In genomic region chr6:84074988-84075781, GRCh38 we compare ENCODE assay signal across 14 cellular contexts. TPM values are rescaled to one million over a fixed set of nuclear protein-coding genes. Genes with fewer than 3 reads are reported as not detected.
DNase-seq lines count a peak whose midpoint lies in the region; ATAC-seq, FAIRE-seq and TF ChIP-seq lines count a peak whose summit lies in the region.
"Had no signal": no experiment of that assay in that cellular context is flagged by ENCODE, and none has a peak within 500 bp of the region (broad histone marks: within the 10 kb centered on the region; RNA-seq: fewer than 3 reads in every experiment).

No MANE protein-coding gene starts in this region.

- H3K4me1 ChIP-seq in GM23248 (ENCODE audit: insufficient read depth) (no peaks in the 10 kb centered on the region), endothelial cell of umbilical vein (ENCODE audit: control insufficient read depth, extremely low read depth, insufficient read depth, low read length) (peaks cover 5% of the 10 kb centered on the region), spleen (no peaks in the 10 kb centered on the region), gastrocnemius medialis (no peaks in the 10 kb centered on the region)

- no peaks in the 10 kb centered on the region for H4K20me1 ChIP-seq in GM23248 (ENCODE audit: insufficient read depth)
- H4K20me1 ChIP-seq in endothelial cell of umbilical vein (replicated peaks; ENCODE audit: control insufficient read depth, extremely low read depth, insufficient read depth, low read length) = no peaks in the 10 kb centered on the region
- no peaks in the 10 kb centered on the region for H4K20me1 ChIP-seq in neural cell (ENCODE audit: insufficient read depth)

- H3K9me3 Mint-ChIP-seq in Calu3 (ENCODE audit: low read depth, unreplicated experiment) = no peaks in the 10 kb centered on the region
- H3K9me3 Mint-ChIP-seq: stimulated activated naive CD8-positive, alpha-beta T cell treated with anti-CD3 and anti-CD28 coated beads, Interleukin-15, Interleukin-2, amounts not matched to agents 100 ng/mL and 50 ng/mL, for 24 hours had no signal

- H3K79me2 ChIP-seq in GM23248 (ENCODE audit: insufficient read depth) (no peaks in the 10 kb centered on the region), endothelial cell of umbilical vein (ENCODE audit: control insufficient read depth, insufficient read depth, low read length) (no peaks in the 10 kb centered on the region), neural cell (replicated peaks; ENCODE audit: insufficient read depth, low read length) (no peaks in the 10 kb centered on the region)

- CTCF ChIA-PET in endothelial cell of umbilical vein (lab: Charles Lee) = no interaction called here
- CTCF ChIA-PET in Calu3 (lab: Charles Lee) = no interaction called here

- dilution Hi-C loops in endothelial cell of umbilical vein (cut with MboI; ENCODE audit: extremely low pct_ligation_motif_present, low sequenced_read_pairs) = no loop called here

- no peaks in the 10 kb centered on the region for H3K27me3 Mint-ChIP-seq in Calu3 (ENCODE audit: unreplicated experiment)
- H3K27me3 Mint-ChIP-seq: dendritic cell treated with granulocyte-macrophage colony-stimulating factor and Interleukin-4, amounts not matched to agents 40 ng/mL and 50 ng/mL, for 4 days had no signal

- H3K4me2 ChIP-seq in GM23248 (ENCODE audit: unreplicated experiment) = no peak overlapping the region
- H3K4me2 ChIP-seq in endothelial cell of umbilical vein (ENCODE audit: insufficient read depth, low read length) = no peak overlapping the region
- no peak overlapping the region for H3K4me2 ChIP-seq in neural cell (ENCODE audit: low read length)

- BruUV-seq in endothelial cell of umbilical vein (replicated peaks; lab: Mats Ljungman, UMichigan) (no TSS peak), Calu3 (replicated peaks; lab: Mats Ljungman, UMichigan) (no TSS peak)

- H3K27ac ChIP-seq in GM23248 = no peak overlapping the region
- H3K27ac ChIP-seq in endothelial cell of umbilical vein (ENCODE audit: insufficient read depth, low read depth, low read length) = no peak overlapping the region
- peak overlapping the region; percentile 32 for H3K27ac ChIP-seq in neural cell (ENCODE audit: low read length)
- no peak overlapping the region for H3K27ac ChIP-seq in spleen
- H3K27ac ChIP-seq in dorsolateral prefrontal cortex = no peak overlapping the region
- H3K27ac ChIP-seq in gastrocnemius medialis = no peak overlapping the region

- H3K4me3 ChIP-seq in GM23248 (no peak overlapping the region), endothelial cell of umbilical vein (replicated peaks in 1 of 3; ENCODE audit: insufficient read depth in 1 of 3, low read depth in 1 of 3, low read length in 3 of 3) (no peak overlapping the region), neural cell (ENCODE audit: low read length) (no peak overlapping the region), spleen (no peak overlapping the region), dorsolateral prefrontal cortex (no peak overlapping the region), gastrocnemius medialis (no peak overlapping the region)

- no peak overlapping the region for H3K27ac Mint-ChIP-seq in Calu3 (ENCODE audit: unreplicated experiment)
- H3K27ac Mint-ChIP-seq: dendritic cell treated with granulocyte-macrophage colony-stimulating factor and Interleukin-4, amounts not matched to agents 40 ng/mL and 50 ng/mL, for 4 days; stimulated activated naive CD8-positive, alpha-beta T cell treated with anti-CD3 and anti-CD28 coated beads, Interleukin-15, Interleukin-2, amounts not matched to agents 100 ng/mL and 50 ng/mL, for 24 hours had no signal

- peak; percentile 82 for FAIRE-seq in endothelial cell of umbilical vein (lab: Jason Lieb, UNC)

- H3K9me1 ChIP-seq in endothelial cell of umbilical vein (replicated peaks; ENCODE audit: control insufficient read depth, extremely low read depth, insufficient read depth, low read length) = no peaks in the 10 kb centered on the region

- TF ChIP-seq CTCF in endothelial cell of umbilical vein (IDR thresholded peaks at IDR 0.05; ENCODE audit: extremely low read depth in 1 of 2, insufficient read depth in 1 of 2, low read depth in 1 of 2, low read length in 2 of 2) (no peak), neural cell (IDR thresholded peaks at IDR 0.05; ENCODE audit: poor library complexity, severe bottlenecking) (no peak), spleen (IDR thresholded peaks at IDR 0.05 in 8 of 11, conservative IDR thresholded peaks at IDR 0.05 in 3 of 11) (no peak), dorsolateral prefrontal cortex (IDR thresholded peaks at IDR 0.05 in 54 of 56, conservative IDR thresholded peaks at IDR 0.05 in 2 of 56; ENCODE audit: low read depth in 1 of 56, partially characterized antibody in 56 of 56) (no peak), gastrocnemius medialis (IDR thresholded peaks at IDR 0.05 in 4 of 5, conservative IDR thresholded peaks at IDR 0.05 in 1 of 5) (no peak), Calu3 (IDR thresholded peaks at IDR 0.05; ENCODE audit: unreplicated experiment) (no peak)

- H3K9me2 ChIP-seq in GM23248 (ENCODE audit: insufficient read depth) (no peaks in the 10 kb centered on the region), neural cell (ENCODE audit: insufficient read depth, low read length) (no peaks in the 10 kb centered on the region)

- H3K36me3 ChIP-seq in GM23248 (ENCODE audit: low read depth) (no peaks in the 10 kb centered on the region), endothelial cell of umbilical vein (ENCODE audit: control insufficient read depth in 2 of 2, extremely low read depth in 1 of 2, insufficient read depth in 2 of 2, low read length in 2 of 2) (no peaks in the 10 kb centered on the region), neural cell (ENCODE audit: insufficient read depth, low read length) (no peaks in the 10 kb centered on the region), spleen (no peaks in the 10 kb centered on the region), gastrocnemius medialis (no peaks in the 10 kb centered on the region)

- POLR2A ChIA-PET in endothelial cell of umbilical vein (lab: Charles Lee) = no interaction called here

- peak overlapping the region; percentile 48 for H2AFZ ChIP-seq in GM23248
- H2AFZ ChIP-seq in endothelial cell of umbilical vein (ENCODE audit: low read depth, low read length) = peak overlapping the region; percentile 48
- no peak overlapping the region for H2AFZ ChIP-seq in neural cell (ENCODE audit: low read depth, low read length)

- H3K36me3 Mint-ChIP-seq in Calu3 (ENCODE audit: insufficient read depth, unreplicated experiment) = no peaks in the 10 kb centered on the region

- H3F3A ChIP-seq in GM23248 (ENCODE audit: insufficient read depth) = no peaks in the 10 kb centered on the region
- no peaks in the 10 kb centered on the region for H3F3A ChIP-seq in neural cell (ENCODE audit: insufficient read depth, low read length, poor library complexity, severe bottlenecking)

- intact Hi-C loops in endothelial cell of umbilical vein (cut with micrococcal nuclease) = no loop called here
- intact Hi-C loops in spleen (cut with DNase I; ENCODE audit: low total_unique reads) = no loop called here
- intact Hi-C loops in dorsolateral prefrontal cortex (cut with DNase I) = no loop called here
- intact Hi-C loops in gastrocnemius medialis (cut with DNase I; ENCODE audit: low total_unique reads) = no loop called here
- intact Hi-C loops in Calu3 (cut with micrococcal nuclease; ENCODE audit: unreplicated experiment) = no loop called here

- no peak overlapping the region for H3K9ac ChIP-seq in GM23248
- no peak overlapping the region for H3K9ac ChIP-seq in endothelial cell of umbilical vein (replicated peaks; ENCODE audit: extremely low read depth, insufficient read depth, low read length)
- H3K9ac ChIP-seq in neural cell (ENCODE audit: low read length) = no peak overlapping the region

- WGBS in GM23248 (ENCODE audit: low coverage in 1 of 2, low lambda C conversion rate in 2 of 2, missing lambda C conversion rate in 2 of 2), 2 experiments = 40% methylated on average over 6 of the region's 6 CpGs
- 55 to 70% (median 63%) methylated on average over 6 of the region's 6 CpGs for WGBS in spleen, 5 donors

- no peaks in the 10 kb centered on the region for H3K4me1 Mint-ChIP-seq in Calu3 (ENCODE audit: low read depth, unreplicated experiment)

- H3K27me3 ChIP-seq in GM23248 (replicated peaks; ENCODE audit: insufficient read depth) = no peaks in the 10 kb centered on the region
- H3K27me3 ChIP-seq in endothelial cell of umbilical vein (ENCODE audit: control insufficient read depth in 2 of 2, insufficient read depth in 2 of 2, low read length in 2 of 2) = no peaks in the 10 kb centered on the region
- no peaks in the 10 kb centered on the region for H3K27me3 ChIP-seq in neural cell (ENCODE audit: insufficient read depth, low read depth, low read length)
- peaks cover 0 to 5% (median 0%) of the 10 kb centered on the region in 7 donors for H3K27me3 ChIP-seq in spleen (replicated peaks in 1 of 7)
- H3K27me3 ChIP-seq in dorsolateral prefrontal cortex = no peaks in the 10 kb centered on the region
- no peaks in the 10 kb centered on the region for H3K27me3 ChIP-seq in gastrocnemius medialis

- TF ChIP-seq POLR2A in endothelial cell of umbilical vein (IDR thresholded peaks at IDR 0.05; ENCODE audit: low read depth, low read length) (no peak), spleen (IDR thresholded peaks at IDR 0.05) (no peak), gastrocnemius medialis (IDR thresholded peaks at IDR 0.05) (no peak)

- in situ Hi-C loops in GM23248 (cut with MboI) = no loop called here
- in situ Hi-C loops in gastrocnemius medialis (cut with MboI; ENCODE audit: low sequenced_read_pairs in 4 of 4) = no loop called here

- ATAC-seq in gastrocnemius medialis = no peak

- DNase-seq in GM23248 (peak; percentile 56), NCI-H226 (peak; percentile 81), endothelial cell of umbilical vein (ENCODE audit: low read depth, low spot score) (peak; percentile 59), spleen (no peak), dorsolateral prefrontal cortex (no peak), gastrocnemius medialis (no peak), Calu3 (no peak)
- DNase-seq: activated CD4-positive, CD25-positive, alpha-beta regulatory T cell treated with anti-CD3 and anti-CD28 coated beads, Interleukin-2, amount 50 U/mL, for 72 hours; COR-L47; NCI-H2029; nucleus accumbens had no signal

- no peak for TF ChIP-seq RAD21 in neural cell (conservative IDR thresholded peaks at IDR 0.05)

- H3K9me3 ChIP-seq in GM23248 (ENCODE audit: low read depth) = no peaks in the 10 kb centered on the region
- H3K9me3 ChIP-seq in endothelial cell of umbilical vein (replicated peaks; ENCODE audit: control insufficient read depth, insufficient read depth, low read length) = no peaks in the 10 kb centered on the region
- no peaks in the 10 kb centered on the region for H3K9me3 ChIP-seq in neural cell (ENCODE audit: low read length)
- H3K9me3 ChIP-seq in spleen = peaks cover 0 to 10% (median 1%) of the 10 kb centered on the region in 8 donors
- no peaks in the 10 kb centered on the region for H3K9me3 ChIP-seq in gastrocnemius medialis

- no peak overlapping the region for H3K4me3 Mint-ChIP-seq in Calu3 (ENCODE audit: low read depth, unreplicated experiment)
- H3K4me3 Mint-ChIP-seq: dendritic cell treated with granulocyte-macrophage colony-stimulating factor and Interleukin-4, amounts not matched to agents 40 ng/mL and 50 ng/mL, for 4 days; stimulated activated naive CD8-positive, alpha-beta T cell treated with anti-CD3 and anti-CD28 coated beads, Interleukin-15, Interleukin-2, amounts not matched to agents 100 ng/mL and 50 ng/mL, for 24 hours had no signal

- TF ChIP-seq EP300 in neural cell (conservative IDR thresholded peaks at IDR 0.05; ENCODE audit: poor library complexity, severe bottlenecking) = no peak

RNA-seq across cellular contexts. Expression of gene MRAP2, which starts 41.6 kb away (rescaled TPM):
- 0.89 and 1.3 TPM in 2 replicates for total RNA-seq in GM23248 (2014; rRNA removed; shearing (Covaris generic))
- polyA plus RNA-seq in GM23248 (2016; fragmentation: Nextera tagmentation; extraction: Ambion mirVana) = 0.96 and 1.1 TPM in 2 replicates
- 3.5 and 5.8 TPM in 2 replicates for total RNA-seq in endothelial cell of umbilical vein
- 8.3 and 8.6 TPM in 2 replicates for polyA plus RNA-seq in endothelial cell of umbilical vein
- 6.1 and 6.4 TPM in 2 replicates for polyA plus RNA-seq in endothelial cell of umbilical vein (2011; cell fraction: cytosol; rRNA removed)
- 4.6 TPM in 2 replicates for polyA plus RNA-seq in endothelial cell of umbilical vein (2011; cell fraction: nucleus; rRNA removed)
- polyA plus RNA-seq in endothelial cell of umbilical vein (2012) = 3.1 and 5.6 TPM in 2 replicates
- 6.5 and 7.7 TPM in 2 replicates for polyA minus RNA-seq in endothelial cell of umbilical vein
- polyA minus RNA-seq in endothelial cell of umbilical vein (2011; cell fraction: cytosol; rRNA and poly(A)+ RNA removed) = not detected
- polyA minus RNA-seq in endothelial cell of umbilical vein (2011; cell fraction: nucleus; rRNA and poly(A)+ RNA removed) = 2.2 and 2.9 TPM in 2 replicates
- polyA plus RNA-seq in neural cell = 1.0 and 1.4 TPM in 2 replicates
- 0.97 and 1.6 TPM in 2 replicates for polyA minus RNA-seq in neural cell
- total RNA-seq in spleen = 10 to 100 TPM in 3 of 7 donors, 1 to 10 TPM in 3, under 1 TPM in 1; 0.97 to 21.8 (median 7.1) TPM
- 1 to 10 TPM; 1.3 to 3.5 (median 1.3) TPM for polyA plus RNA-seq in spleen
- total RNA-seq in dorsolateral prefrontal cortex = 10 to 100 TPM in 118 of 120 experiments, 1 to 10 TPM in 2; 8.7 to 36.6 (median 24.2) TPM
- total RNA-seq in gastrocnemius medialis = under 1 TPM in 1 of 4 donors, not detected in 3; 0.29 TPM
- 0.22 and 0.38 TPM in 2 replicates for total RNA-seq in Calu3 (2022)

Comparison
In these comparisons a context has a peak if more than half of its experiments do, and no peak if none do; other contexts are left out.
1. DNase-seq: peak in GM23248 (single experiment), NCI-H226 (single experiment) and endothelial cell of umbilical vein (single experiment); none in spleen (single experiment), dorsolateral prefrontal cortex (0 of 10), gastrocnemius medialis (0 of 2) and Calu3 (single experiment).